Comparison of ENCODE assay signal across 8 cellular contexts in genomic region chr17:50144845-50145531, GRCh38. TPM values are rescaled to one million over a fixed set of nuclear protein-coding genes. Genes with fewer than 3 reads are reported as not detected.
DNase-seq lines count a peak whose midpoint lies in the region; ATAC-seq and TF ChIP-seq lines count a peak whose summit lies in the region.
"Had no signal": no experiment of that assay in that cellular context is flagged by ENCODE, and none has a peak within 500 bp of the region (broad histone marks: within the 10 kb centered on the region; RNA-seq: fewer than 3 reads in every experiment).

No MANE protein-coding gene starts in this region.

- no peaks in the 10 kb centered on the region for H3K9me3 Mint-ChIP-seq in activated CD8-positive, alpha-beta T cell treated with anti-CD3 and anti-CD28 coated beads for 36 hours
- no peaks in the 10 kb centered on the region for H3K9me3 Mint-ChIP-seq in neural progenitor cell

- no peak overlapping the region for H2AFZ ChIP-seq in HCT116 (ENCODE audit: low read depth, low read length, poor library complexity, severe bottlenecking)
- no peak overlapping the region for H2AFZ ChIP-seq in neural progenitor cell (replicated peaks)

- H3K27ac ChIP-seq in HCT116 (ENCODE audit: low read depth, low read length) (0 out of 2 replicates have a peak overlapping the region, but pooled peaks have one; percentile 9), spleen (peak overlapping the region in 6 of 8 donors; percentile 32 to 99 (median 97)), neural progenitor cell (no peak overlapping the region)

- POLR2A ChIA-PET in HCT116 (lab: Charles Lee) = no interaction called here
- POLR2A ChIA-PET in activated CD8-positive, alpha-beta T cell treated with anti-CD3 and anti-CD28 coated beads for 36 hours (lab: Charles Lee) = no interaction called here

- H3K27me3 Mint-ChIP-seq in activated CD8-positive, alpha-beta T cell treated with anti-CD3 and anti-CD28 coated beads for 36 hours = no peaks in the 10 kb centered on the region
- peaks cover 11% of the 10 kb centered on the region for H3K27me3 Mint-ChIP-seq in neural progenitor cell (ENCODE audit: insufficient read depth, low read depth)

- no peak for TF ChIP-seq RAD21 in HCT116 (IDR thresholded peaks at IDR 0.05; ENCODE audit: low read depth)

- H3K4me3 Mint-ChIP-seq in activated CD8-positive, alpha-beta T cell treated with anti-CD3 and anti-CD28 coated beads for 36 hours = no peak overlapping the region
- H3K4me3 Mint-ChIP-seq in neural progenitor cell = no peak overlapping the region

- BruUV-seq in HCT116 (replicated peaks; lab: Mats Ljungman, UMichigan) = no TSS peak

- H3K36me3 ChIP-seq in HCT116 (ENCODE audit: control insufficient read depth in 1 of 2, insufficient read depth in 2 of 2, low read length in 2 of 2) = peaks cover 52 to 72% of the 10 kb centered on the region in 2 experiments
- H3K36me3 ChIP-seq in spleen = peaks cover 0 to 68% (median 51%) of the 10 kb centered on the region in 6 donors
- H3K36me3 ChIP-seq in neural progenitor cell = no peaks in the 10 kb centered on the region

- WGBS in spleen, 5 donors = 80 to 84% (median 82%) methylated on average over 13 to 16 of the region's 16 CpGs

- intact Hi-C loops in HCT116 (cut with micrococcal nuclease) = no loop called here
- intact Hi-C loops in activated CD8-positive, alpha-beta T cell treated with anti-CD3 and anti-CD28 coated beads for 36 hours (cut with micrococcal nuclease) = no loop called here
- intact Hi-C loops in spleen (cut with DNase I; ENCODE audit: low total_unique reads) = no loop called here

- H3K9me3 ChIP-seq in HCT116 (ENCODE audit: control insufficient read depth in 1 of 2, insufficient read depth in 1 of 2, low read depth in 1 of 2, low read length in 2 of 2) (no peaks in the 10 kb centered on the region), spleen (no peaks in the 10 kb centered on the region), neural progenitor cell (ENCODE audit: low read depth) (no peaks in the 10 kb centered on the region)

- H3K4me1 ChIP-seq in HCT116 (ENCODE audit: control insufficient read depth in 1 of 2, insufficient read depth in 2 of 2, low read length in 2 of 2) (peaks cover 10 to 30% of the 10 kb centered on the region in 2 experiments; a peak in 3 of 4 replicates), spleen (peaks cover 63 to 100% (median 87%) of the 10 kb centered on the region in 6 donors), neural progenitor cell (peaks cover 29% of the 10 kb centered on the region)

- H3K27me3 ChIP-seq in HCT116 (ENCODE audit: insufficient read depth, low read length) (no peaks in the 10 kb centered on the region), spleen (replicated peaks in 1 of 7) (no peaks in the 10 kb centered on the region), neural progenitor cell (peaks cover 9% of the 10 kb centered on the region)

- no peak overlapping the region for H3K4me2 ChIP-seq in HCT116 (ENCODE audit: low read length)
- H3K4me2 ChIP-seq in neural progenitor cell = no peak overlapping the region

- H3K27ac Mint-ChIP-seq in activated CD8-positive, alpha-beta T cell treated with anti-CD3 and anti-CD28 coated beads for 36 hours = peak overlapping the region; percentile 72
- no peak overlapping the region for H3K27ac Mint-ChIP-seq in neural progenitor cell

- RAD21 ChIA-PET in HCT116 (lab: Charles Lee; ENCODE audit: low non-redundant PET in 1 of 2, low total read pairs in 2 of 2, uncharacterized antibody in 2 of 2, unreplicated experiment in 2 of 2) = no interaction called here

- H3F3A ChIP-seq in neural progenitor cell (ENCODE audit: low read depth) = peaks cover 20% of the 10 kb centered on the region

- TF ChIP-seq CTCF in HCT116 (IDR thresholded peaks at IDR 0.05 in 2 of 3, conservative IDR thresholded peaks at IDR 0.05 in 1 of 3; ENCODE audit: borderline replicate concordance in 1 of 3, insufficient read depth in 1 of 3, low read depth in 2 of 3, low read length in 2 of 3) (no peak), foreskin fibroblast (IDR thresholded peaks at IDR 0.05; ENCODE audit: low read depth, low read length) (no peak), spleen (IDR thresholded peaks at IDR 0.05 in 8 of 11, conservative IDR thresholded peaks at IDR 0.05 in 3 of 11) (no peak), neural progenitor cell (IDR thresholded peaks at IDR 0.05) (no peak)
- TF ChIP-seq CTCF in activated CD8-positive, alpha-beta T cell treated with anti-CD3 and anti-CD28 coated beads for 36 hours (IDR thresholded peaks at IDR 0.05) = no peak

- H3K4me3 ChIP-seq in HCT116 (replicated peaks in 1 of 2; ENCODE audit: low read depth in 1 of 2, low read length in 2 of 2) = no peak overlapping the region
- H3K4me3 ChIP-seq in foreskin fibroblast (ENCODE audit: low read depth in 1 of 2, low read length in 2 of 2) = no peak overlapping the region
- peak overlapping the region in 1 of 8 donors; percentile 94 for H3K4me3 ChIP-seq in spleen
- H3K4me3 ChIP-seq in neural progenitor cell = no peak overlapping the region

- no peak for DNase-seq in HCT116 (ENCODE audit: low read depth, low spot score)
- DNase-seq in activated CD8-positive, alpha-beta T cell treated with anti-CD3 and anti-CD28 coated beads for 36 hours = peak; percentile 68
- peak; percentile 44 to 72 for DNase-seq in foreskin fibroblast
- DNase-seq in spleen = no peak
- no peak for DNase-seq in RKO (ENCODE audit: low spot score)
- no peak for DNase-seq in neural progenitor cell (ENCODE audit: low spot score)
- no peak for DNase-seq in cerebellar cortex (ENCODE audit: low spot score)

- H3K36me3 Mint-ChIP-seq in activated CD8-positive, alpha-beta T cell treated with anti-CD3 and anti-CD28 coated beads for 36 hours (ENCODE audit: low read depth) = peaks cover 60% of the 10 kb centered on the region
- H3K36me3 Mint-ChIP-seq in neural progenitor cell = peaks cover 30% of the 10 kb centered on the region

- H3K9me2 ChIP-seq in HCT116 (ENCODE audit: insufficient read depth) = no peaks in the 10 kb centered on the region

- peaks cover 4% of the 10 kb centered on the region; the same call in 1 of the 2 replicates for H4K20me1 ChIP-seq in HCT116 (ENCODE audit: insufficient read depth)
- H4K20me1 ChIP-seq in neural progenitor cell (ENCODE audit: low read depth) = peaks cover 55% of the 10 kb centered on the region

- no peak for ATAC-seq in HCT116
- peak; percentile 14 for ATAC-seq in activated CD8-positive, alpha-beta T cell treated with anti-CD3 and anti-CD28 coated beads for 36 hours

- H3K79me2 ChIP-seq in HCT116 (ENCODE audit: insufficient read depth, low read length) (peaks cover 84% of the 10 kb centered on the region), neural progenitor cell (ENCODE audit: low read depth) (peaks cover 40% of the 10 kb centered on the region)

- H3K9ac ChIP-seq in HCT116 (ENCODE audit: low read length) (no peak overlapping the region), neural progenitor cell (no peak overlapping the region)

- TF ChIP-seq POLR2A in HCT116 (IDR thresholded peaks at IDR 0.05; ENCODE audit: borderline replicate concordance, extremely low read depth, insufficient read depth, insufficient read length) = no peak
- no peak for TF ChIP-seq POLR2A in spleen (IDR thresholded peaks at IDR 0.05)

- peaks cover 73% of the 10 kb centered on the region for H3K4me1 Mint-ChIP-seq in activated CD8-positive, alpha-beta T cell treated with anti-CD3 and anti-CD28 coated beads for 36 hours (ENCODE audit: low read depth)
- peaks cover 31% of the 10 kb centered on the region for H3K4me1 Mint-ChIP-seq in neural progenitor cell

- CTCF ChIA-PET in HCT116 (lab: Charles Lee) = interaction anchor here (0.9 kb wide), 1 partner anchor 8 kb away, joined by 4 read pairs; no protein-coding TSS in a partner anchor
- CTCF ChIA-PET in activated CD8-positive, alpha-beta T cell treated with anti-CD3 and anti-CD28 coated beads for 36 hours (lab: Charles Lee) = interaction anchor here (0.7 to 9.5 kb wide), 5 partner anchors 9 to 32 kb away, joined by 3 to 102 read pairs (median 6); no protein-coding TSS in a partner anchor

TF ChIP-seq in HCT116, 20 proteins besides CTCF, POLR2A, EP300 and RAD21 (continues in another document):
- TF ChIP-seq SRF (IDR thresholded peaks at IDR 0.05; ENCODE audit: low read depth) (no peak), POLR2AphosphoS5 (IDR thresholded peaks at IDR 0.05; ENCODE audit: low read depth, low read length) (no peak), MAX (IDR thresholded peaks at IDR 0.05) (no peak)

RNA-seq across cellular contexts. Expression of gene PPP1R9B, which starts 5.5 kb away (rescaled TPM):
- total RNA-seq in HCT116 (2021; ENCODE audit: unreplicated experiment) = 112 TPM
- polyA plus RNA-seq in HCT116 (2012) = 65.7 and 68.5 TPM in 2 replicates
- total RNA-seq in activated CD8-positive, alpha-beta T cell treated with anti-CD3 and anti-CD28 coated beads for 36 hours = 10 to 100 TPM; 52.4 to 56.4 TPM
- total RNA-seq in spleen = 100 to 1,000 TPM in 4 of 7 donors, 10 to 100 TPM in 3; 54.1 to 136 (median 112) TPM
- polyA plus RNA-seq in spleen = 100 to 1,000 TPM in 1 of 3 donors, 10 to 100 TPM in 2; 30.0 to 105 (median 40.9) TPM
- 12.0 and 31.4 TPM in 2 replicates for total RNA-seq in neural progenitor cell (ENCODE audit: low replicate concordance)

RNA-seq across cellular contexts. Expression of gene SAMD14, which starts 15.0 kb away (rescaled TPM):
- total RNA-seq in HCT116 (2021; ENCODE audit: unreplicated experiment) (1.5 TPM), spleen (1 to 10 TPM; 1.2 to 7.5 (median 4.1) TPM), neural progenitor cell (ENCODE audit: low replicate concordance) (8.7 and 27.9 TPM in 2 replicates)
- 0.74 and 0.79 TPM in 2 replicates for polyA plus RNA-seq in HCT116 (2012)
- 1 to 10 TPM in 1 of 2 experiments, under 1 TPM in 1; 0.47 to 1.3 TPM for total RNA-seq in activated CD8-positive, alpha-beta T cell treated with anti-CD3 and anti-CD28 coated beads for 36 hours
- polyA plus RNA-seq in spleen = 1 to 10 TPM; 1.1 to 1.9 (median 1.1) TPM

RNA-seq across cellular contexts. Expression of gene SGCA, which starts 20.8 kb away (rescaled TPM):
- total RNA-seq in HCT116 (2021; ENCODE audit: unreplicated experiment) (0.37 TPM), spleen (1 to 10 TPM in 6 of 7 donors, not detected in 1; 1.2 to 4.7 (median 2.7) TPM), neural progenitor cell (ENCODE audit: low replicate concordance) (1.5 TPM in 1 of 2 replicates, not detected in the other)
- 0.21 and 0.56 TPM in 2 replicates for polyA plus RNA-seq in HCT116 (2012)
- under 1 TPM in 1 of 2 experiments, not detected in 1; 0.34 TPM for total RNA-seq in activated CD8-positive, alpha-beta T cell treated with anti-CD3 and anti-CD28 coated beads for 36 hours
- 1 to 10 TPM; 3.7 to 5.9 (median 5.7) TPM for polyA plus RNA-seq in spleen
- total RNA-seq: kidney epithelial cell had no signal

RNA-seq across cellular contexts. Expression of gene PDK2, which starts 49.8 kb away (rescaled TPM):
- total RNA-seq in HCT116 (2021; ENCODE audit: unreplicated experiment) = 39.1 TPM
- polyA plus RNA-seq in HCT116 (2012) = 62.1 and 68.9 TPM in 2 replicates
- 1 to 10 TPM; 6.0 to 7.7 TPM for total RNA-seq in activated CD8-positive, alpha-beta T cell treated with anti-CD3 and anti-CD28 coated beads for 36 hours
- total RNA-seq in spleen = 10 to 100 TPM; 22.9 to 41.5 (median 26.1) TPM
- polyA plus RNA-seq in spleen = 10 to 100 TPM in 1 of 3 donors, 1 to 10 TPM in 2; 8.7 to 16.9 (median 9.5) TPM
- 12.6 and 17.3 TPM in 2 replicates for total RNA-seq in neural progenitor cell (ENCODE audit: low replicate concordance)

RNA-seq across cellular contexts. Expression of gene COL1A1, which starts 56.4 kb away (rescaled TPM):
- total RNA-seq in HCT116 (2021; ENCODE audit: unreplicated experiment) (33.6 TPM), spleen (100 to 1,000 TPM in 2 of 7 donors, 10 to 100 TPM in 4, 1 to 10 TPM in 1; 7.4 to 458 (median 65.4) TPM), neural progenitor cell (ENCODE audit: low replicate concordance) (1.1 and 4.2 TPM in 2 replicates)
- 22.1 and 42.6 TPM in 2 replicates for polyA plus RNA-seq in HCT116 (2012)
- 1 to 10 TPM in 1 of 2 experiments, under 1 TPM in 1; 0.92 to 1.0 TPM for total RNA-seq in activated CD8-positive, alpha-beta T cell treated with anti-CD3 and anti-CD28 coated beads for 36 hours
- 10 to 100 TPM in 2 of 3 donors, 1 to 10 TPM in 1; 7.1 to 24.0 (median 11.3) TPM for polyA plus RNA-seq in spleen

Comparison
In these comparisons a context has a peak if more than half of its experiments do, and no peak if none do; other contexts are left out.
1. DNase-seq: peak in activated CD8-positive, alpha-beta T cell treated with anti-CD3 and anti-CD28 coated beads for 36 hours (single experiment) and foreskin fibroblast (2 of 2); none in HCT116 (single experiment), spleen (single experiment), RKO (single experiment), neural progenitor cell (single experiment) and cerebellar cortex (single experiment).